ENCODE assay signal across 16 cellular contexts in the genomic region with DNA sequence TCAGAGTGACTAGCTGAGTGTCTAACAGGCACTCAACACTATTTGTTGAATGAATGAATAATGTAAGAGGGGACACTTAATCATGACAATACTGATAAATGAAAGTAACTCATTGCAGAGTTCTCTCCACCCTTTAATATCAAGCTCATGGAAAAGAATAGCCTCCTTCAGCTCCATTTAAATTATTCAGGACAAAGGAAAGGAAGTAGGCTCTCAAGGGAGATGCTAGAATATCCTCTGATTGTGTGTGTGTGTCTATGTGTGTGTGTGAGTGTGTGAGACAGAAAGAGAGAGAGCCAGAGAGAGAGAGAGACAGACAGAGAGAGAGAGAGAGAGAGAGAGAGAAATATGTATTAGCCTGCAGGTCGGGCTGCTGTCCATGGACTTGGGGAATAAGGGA.
DNase-seq lines count a peak whose midpoint lies in the region; ATAC-seq and TF ChIP-seq lines count a peak whose summit lies in the region.
"Had no signal": no experiment of that assay in that cellular context is flagged by ENCODE, and none has a peak within 500 bp of the region (broad histone marks: within the 10 kb centered on the region; RNA-seq: fewer than 3 reads in every experiment).

No MANE protein-coding gene starts in this region.

- intact Hi-C loops in aorta (cut with DNase I): no loop called here

- no peaks in the 10 kb centered on the region for H3K9me3 ChIP-seq in aorta (ENCODE audit: control insufficient read depth, low read length)

- no peaks in the 10 kb centered on the region for H3K36me3 Mint-ChIP-seq in neural crest cell (ENCODE audit: low read depth)
- H3K36me3 Mint-ChIP-seq: CD8-positive, alpha-beta T cell; T-cell had no signal

- peaks cover 84% of the 10 kb centered on the region for H3K4me1 Mint-ChIP-seq in neural crest cell

- no peak for ATAC-seq in HG02759 (IDR thresholded peaks at IDR 0.05; ENCODE audit: unreplicated experiment)
- ATAC-seq in aorta (ENCODE audit: low FRiP score): no peak
- ATAC-seq: CD8-positive, alpha-beta T cell; T-cell had no signal

- peaks cover 0 to 2% of the 10 kb centered on the region in 2 donors for H3K4me1 ChIP-seq in aorta (ENCODE audit: control insufficient read depth in 1 of 2, insufficient read depth in 2 of 2, low read length in 2 of 2)

- no peak for TF ChIP-seq CTCF in neural crest cell (conservative IDR thresholded peaks at IDR 0.05)

- WGBS in aorta, 2 donors: 68 to 70% methylated on average over 1 of the region's 1 CpG

- in situ Hi-C loops in SK-MEL-5 (cut with HindIII; ENCODE audit: low pct_unique_long_range_greater_than_20kb, low sequenced_read_pairs): no loop called here

- H3K4me3 Mint-ChIP-seq in neural crest cell: peak overlapping the region; percentile 25
- H3K4me3 Mint-ChIP-seq: B cell; CD8-positive, alpha-beta T cell; T-cell had no signal

- H3K27me3 ChIP-seq in aorta (ENCODE audit: control insufficient read depth in 1 of 2, insufficient read depth in 2 of 2, low read length in 1 of 2): peaks cover 0 to 1% of the 10 kb centered on the region in 2 donors

- no peak overlapping the region for H3K27ac ChIP-seq in aorta (ENCODE audit: low read depth in 1 of 2, low read length in 2 of 2)

- H3K27ac Mint-ChIP-seq in neural crest cell (ENCODE audit: unreplicated experiment): peak overlapping the region; percentile 97
- H3K27ac Mint-ChIP-seq: B cell; CD8-positive, alpha-beta T cell; T-cell had no signal

- no peaks in the 10 kb centered on the region for H3K27me3 Mint-ChIP-seq in neural crest cell (ENCODE audit: low read depth)

- H3K36me3 ChIP-seq in aorta (ENCODE audit: control insufficient read depth in 1 of 2, insufficient read depth in 2 of 2, low read length in 1 of 2): no peaks in the 10 kb centered on the region

- H3K4me3 ChIP-seq in aorta (ENCODE audit: low read length in 2 of 2): no peak overlapping the region

- DNase-seq in DMS153 treated with DMSO at 0.1 percent for 48 hours (lab: John Stamatoyannopoulos, UW; ENCODE audit: unreplicated experiment) (peak; percentile 37), NCI-H2029 treated with DMSO at 0.1 percent for 48 hours (lab: John Stamatoyannopoulos, UW) (peak; percentile 74), SK-MEL-5 (ENCODE audit: low read depth, low spot score) (peak; percentile 23), neural crest cell (ENCODE audit: low read depth, low spot score) (no peak), SKM-1 treated with dmso at 0.1 percent for 144 hours (lab: John Stamatoyannopoulos, UW; ENCODE audit: unreplicated experiment) (no peak), aorta (no peak)
- DNase-seq: CD8-positive, alpha-beta T cell; HCEC 1CT; MV-4-11; NCI-H1417 treated with DMSO at 0.1 percent for 48 hours; NK-92 treated with Interleukin-12 subunit alpha and Interleukin-12 subunit beta, amount 100 ng/mL, for 24 hours; OCI-M1; RPMI8226; T-cell had no signal

- peaks cover 3% of the 10 kb centered on the region for H3K9me3 Mint-ChIP-seq in neural crest cell
- H3K9me3 Mint-ChIP-seq: CD8-positive, alpha-beta T cell; T-cell had no signal

Comparison
In these comparisons a context has a peak if more than half of its experiments do, and no peak if none do; other contexts are left out.
1. DNase-seq: peak in DMS153 treated with DMSO at 0.1 percent for 48 hours (single experiment), NCI-H2029 treated with DMSO at 0.1 percent for 48 hours (single experiment) and SK-MEL-5 (single experiment); none in neural crest cell (single experiment), SKM-1 treated with dmso at 0.1 percent for 144 hours (single experiment) and aorta (0 of 2).